In the genomic region with DNA sequence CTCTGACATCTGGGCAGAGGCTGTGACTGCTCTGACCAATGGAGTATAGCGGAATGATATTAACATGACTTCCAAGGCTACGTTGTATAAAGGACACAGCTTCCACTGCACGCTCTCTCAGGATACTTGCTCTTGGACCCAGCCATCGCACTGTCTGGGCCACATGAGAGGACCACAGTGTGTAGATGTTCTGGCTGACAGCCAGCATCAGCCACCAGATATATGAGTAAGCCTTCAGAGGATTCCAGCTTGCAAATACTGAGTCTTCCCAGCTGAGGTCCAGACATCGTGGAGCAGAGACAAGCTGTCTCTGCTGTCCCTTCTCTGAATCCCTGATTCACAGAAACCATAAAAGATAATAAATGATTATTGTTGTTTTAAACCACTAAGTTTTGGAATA, we compare ENCODE assay signal across 17 cellular contexts.
DNase-seq lines count a peak whose midpoint lies in the region; TF ChIP-seq lines count a peak whose summit lies in the region.
"Had no signal": no experiment of that assay in that cellular context is flagged by ENCODE, and none has a peak within 500 bp of the region (broad histone marks: within the 10 kb centered on the region; RNA-seq: fewer than 3 reads in every experiment).

No MANE protein-coding gene starts in this region.

- H3K4me1 ChIP-seq in GM23248 (ENCODE audit: insufficient read depth) (peaks cover 14% of the 10 kb centered on the region), SK-N-SH (ENCODE audit: control insufficient read depth in 1 of 2, insufficient read depth in 2 of 2, low read depth in 1 of 2, low read length in 1 of 2) (peaks cover 0 to 2% of the 10 kb centered on the region in 2 experiments; a peak in 1 of 4 replicates)
- H3K4me1 ChIP-seq: suprapubic skin had no signal

- POLR2A ChIA-PET in SK-N-SH (lab: Yijun Ruan, JAX): no interaction called here

- 61 to 68% methylated on average over 5 of the region's 5 CpGs for WGBS in GM23248 (ENCODE audit: low coverage in 1 of 2, low lambda C conversion rate in 2 of 2, missing lambda C conversion rate in 2 of 2), 2 experiments
- WGBS in SK-N-SH (ENCODE audit: low lambda C conversion rate): 68% methylated on average over 5 of the region's 5 CpGs

- peaks cover 12% of the 10 kb centered on the region for H3F3A ChIP-seq in GM23248 (ENCODE audit: insufficient read depth)
- peaks cover 13% of the 10 kb centered on the region for H3F3A ChIP-seq in SK-N-SH (replicated peaks; ENCODE audit: insufficient read depth)

- H2AFZ ChIP-seq in GM23248 (no peak overlapping the region), SK-N-SH (ENCODE audit: low read depth) (no peak overlapping the region)

- H3K9me2 ChIP-seq in GM23248 (ENCODE audit: insufficient read depth): no peaks in the 10 kb centered on the region
- H3K9me2 ChIP-seq in SK-N-SH: no peaks in the 10 kb centered on the region

- no peaks in the 10 kb centered on the region for H3K27me3 ChIP-seq in GM23248 (replicated peaks; ENCODE audit: insufficient read depth)
- H3K27me3 ChIP-seq in brain microvascular endothelial cell (replicated peaks): no peaks in the 10 kb centered on the region
- H3K27me3 ChIP-seq in SK-N-SH (ENCODE audit: insufficient read depth): no peaks in the 10 kb centered on the region; the same call in 1 of the 2 replicates
- H3K27me3 ChIP-seq: foreskin keratinocyte, suprapubic skin had no signal

- no peaks in the 10 kb centered on the region for H3K36me3 Mint-ChIP-seq in mesothelial cell of epicardium
- H3K36me3 Mint-ChIP-seq: natural killer cell treated with Interleukin-12 subunit alpha and Interleukin-12 subunit beta and Interleukin-15 and Interleukin-18, amount 100 ng/mL, for 72 hours had no signal

- no peaks in the 10 kb centered on the region for H3K27me3 Mint-ChIP-seq in mesothelial cell of epicardium (ENCODE audit: low read depth)
- H3K27me3 Mint-ChIP-seq: progenitor cell of endocrine pancreas had no signal

- TF ChIP-seq RAD21 in SK-N-SH (IDR thresholded peaks at IDR 0.05; ENCODE audit: low read length): no peak

- H3K4me2 ChIP-seq in GM23248 (ENCODE audit: unreplicated experiment) (no peak overlapping the region), SK-N-SH (no peak overlapping the region)

- H3K4me3 Mint-ChIP-seq in mesothelial cell of epicardium: no peak overlapping the region
- H3K4me3 Mint-ChIP-seq: natural killer cell treated with Interleukin-12 subunit alpha and Interleukin-12 subunit beta and Interleukin-15 and Interleukin-18, amount 100 ng/mL, for 72 hours had no signal

- H3K9me3 Mint-ChIP-seq in mesothelial cell of epicardium: peaks cover 6% of the 10 kb centered on the region
- H3K9me3 Mint-ChIP-seq: natural killer cell treated with Interleukin-12 subunit alpha and Interleukin-12 subunit beta and Interleukin-15 and Interleukin-18, amount 100 ng/mL, for 72 hours had no signal

- no peaks in the 10 kb centered on the region for H4K20me1 ChIP-seq in GM23248 (ENCODE audit: insufficient read depth)
- H4K20me1 ChIP-seq in SK-N-SH (ENCODE audit: insufficient read depth): no peaks in the 10 kb centered on the region

- peak overlapping the region; percentile 66 for H3K27ac Mint-ChIP-seq in mesothelial cell of epicardium
- H3K27ac Mint-ChIP-seq: natural killer cell treated with Interleukin-12 subunit alpha and Interleukin-12 subunit beta and Interleukin-15 and Interleukin-18, amount 100 ng/mL, for 72 hours; progenitor cell of endocrine pancreas had no signal

- H3K36me3 ChIP-seq in GM23248 (ENCODE audit: low read depth) (no peaks in the 10 kb centered on the region), brain microvascular endothelial cell (replicated peaks) (no peaks in the 10 kb centered on the region), SK-N-SH (replicated peaks in 1 of 2; ENCODE audit: control insufficient read depth in 1 of 2, insufficient read depth in 2 of 2, low read length in 1 of 2) (no peaks in the 10 kb centered on the region)
- H3K36me3 ChIP-seq: suprapubic skin had no signal

- in situ Hi-C loops in GM23248 (cut with MboI) (loop anchor here (25.0 kb wide), 1 partner anchor 174 kb away; no protein-coding TSS in a partner anchor), brain microvascular endothelial cell (cut with HindIII; ENCODE audit: low pct_ligation_motif_present, low sequenced_read_pairs) (no loop called here)

- H3K79me2 ChIP-seq in GM23248 (ENCODE audit: insufficient read depth): no peaks in the 10 kb centered on the region
- no peaks in the 10 kb centered on the region for H3K79me2 ChIP-seq in SK-N-SH (ENCODE audit: insufficient read depth)

- H3K9ac ChIP-seq in GM23248 (no peak overlapping the region), SK-N-SH (no peak overlapping the region)

- no peak overlapping the region for H3K4me3 ChIP-seq in GM23248
- no peak overlapping the region for H3K4me3 ChIP-seq in brain microvascular endothelial cell (ENCODE audit: low read depth, low read length)
- no peak overlapping the region for H3K4me3 ChIP-seq in SK-N-SH (ENCODE audit: low read depth in 2 of 2, low read length in 1 of 2)
- H3K4me3 ChIP-seq: SK-N-MC, suprapubic skin had no signal

- TF ChIP-seq CTCF in brain microvascular endothelial cell (IDR thresholded peaks at IDR 0.05; ENCODE audit: low read depth, low read length, missing control alignments) (no peak), mesothelial cell of epicardium (IDR thresholded peaks at IDR 0.05; ENCODE audit: unreplicated experiment) (no peak), SK-N-SH (IDR thresholded peaks at IDR 0.05) (no peak)

- DNase-seq in GM23248 (peak; percentile 66), LoVo (ENCODE audit: low spot score) (peak; percentile 40), brain microvascular endothelial cell (peak; percentile 64), mesothelial cell of epicardium (ENCODE audit: low spot score in 2 of 2, unreplicated experiment in 2 of 2) (no peak), T-helper 9 cell (no peak), COR-L47 (lab: John Stamatoyannopoulos, UW) (no peak), SK-N-SH (no peak)
- DNase-seq: activated CD4-positive, alpha-beta T cell treated with anti-CD3 and anti-CD28 coated beads for 1 hour; amniotic stem cell; NCI-H1105; NCI-H774; stimulated activated CD4-positive, alpha-beta T cell treated with anti-CD3 and anti-CD28 coated beads, Interleukin-4, amount 100 ng/mL, for 1 hour had no signal

- peak overlapping the region; percentile 30; the same call in 1 of the 2 replicates for H3K27ac ChIP-seq in GM23248
- no peak overlapping the region for H3K27ac ChIP-seq in brain microvascular endothelial cell
- H3K27ac ChIP-seq in SK-N-SH (ENCODE audit: low read depth in 2 of 2, low read length in 1 of 2): 0 out of 4 replicates have a peak overlapping the region, but pooled peaks of 1 of the 2 experiments have one; percentile 26
- H3K27ac ChIP-seq: foreskin keratinocyte, SK-N-MC, suprapubic skin had no signal

- H3K4me1 Mint-ChIP-seq in mesothelial cell of epicardium: peaks cover 8% of the 10 kb centered on the region

- H3K9me3 ChIP-seq in GM23248 (ENCODE audit: low read depth) (no peaks in the 10 kb centered on the region), SK-N-SH (no peaks in the 10 kb centered on the region)
- H3K9me3 ChIP-seq: suprapubic skin had no signal

- CTCF ChIA-PET in SK-N-SH (lab: Yijun Ruan, JAX): no interaction called here

- no peak for TF ChIP-seq EP300 in SK-N-SH (IDR thresholded peaks at IDR 0.05; ENCODE audit: borderline replicate concordance in 1 of 2, low read depth in 1 of 2, low read length in 1 of 2)

TF ChIP-seq in SK-N-SH, 30 proteins besides CTCF, POLR2A, EP300 and RAD21:
- TF ChIP-seq SMC3 (IDR thresholded peaks at IDR 0.05; ENCODE audit: low read depth, low read length) (no peak), RFX5 (IDR thresholded peaks at IDR 0.05; ENCODE audit: low read length) (no peak), POLR2AphosphoS5 (IDR thresholded peaks at IDR 0.05; ENCODE audit: low read depth, low read length) (no peak), GABPA (IDR thresholded peaks at IDR 0.05; ENCODE audit: low read depth) (no peak), NFIC (IDR thresholded peaks at IDR 0.05; ENCODE audit: borderline replicate concordance) (no peak), MEF2A (IDR thresholded peaks at IDR 0.05; ENCODE audit: borderline replicate concordance, low read depth) (no peak), PBX3 (IDR thresholded peaks at IDR 0.05) (no peak), MXI1 (IDR thresholded peaks at IDR 0.05; ENCODE audit: low read depth, low read length) (no peak), JUND (IDR thresholded peaks at IDR 0.05) (no peak), EZH2phosphoT487 (IDR thresholded peaks at IDR 0.05; ENCODE audit: borderline replicate concordance, low read depth) (no peak), CHD2 (IDR thresholded peaks at IDR 0.05; ENCODE audit: low read length, partially characterized antibody) (no peak), TEAD4 (IDR thresholded peaks at IDR 0.05; ENCODE audit: borderline replicate concordance, insufficient read depth) (no peak), GATA2 (CRISPR knock-in tag; IDR thresholded peaks at IDR 0.05) (no peak)

Comparison
In these comparisons a context has a peak if more than half of its experiments do, and no peak if none do; other contexts are left out.
1. DNase-seq: peak in GM23248 (single experiment), LoVo (single experiment) and brain microvascular endothelial cell (single experiment); none in mesothelial cell of epicardium (0 of 2), T-helper 9 cell (single experiment), COR-L47 (single experiment) and SK-N-SH (single experiment).